15 cellular contexts compared by ENCODE assay signal in the genomic region with DNA sequence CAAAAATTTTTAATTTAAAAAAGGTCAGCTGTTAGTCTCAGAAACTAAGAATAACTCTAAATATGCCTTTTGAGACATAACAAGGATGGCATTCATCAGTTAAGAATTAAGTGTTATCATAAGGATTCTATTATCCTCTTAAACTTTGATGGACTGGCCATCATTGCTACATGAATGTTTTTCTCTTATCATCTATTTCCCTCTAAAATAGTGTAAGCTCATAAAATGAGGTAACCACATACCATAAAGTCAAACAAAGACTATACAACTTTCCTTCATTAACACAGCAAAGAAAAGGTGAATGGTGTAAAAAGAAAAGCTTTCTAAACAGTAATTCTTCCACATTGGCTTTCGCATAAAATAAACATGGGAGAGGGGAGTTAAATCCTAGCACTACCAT. TPM values are rescaled to one million over a fixed set of nuclear protein-coding genes. Genes with fewer than 3 reads are reported as not detected.
"Had no signal": no experiment of that assay in that cellular context is flagged by ENCODE, and none has a peak within 500 bp of the region (broad histone marks: within the 10 kb centered on the region; RNA-seq: fewer than 3 reads in every experiment).

No MANE protein-coding gene starts in this region.

- H3K36me3 ChIP-seq: esophagus squamous epithelium, neutrophil, tibial nerve had no signal

- H3K4me3 ChIP-seq: esophagus squamous epithelium, hepatocyte, lung, stomach, tibial nerve had no signal

- DNase-seq: activated CD4-positive, alpha-beta T cell treated with anti-CD3 and anti-CD28 coated beads, Interleukin-2, amount 50 U/mL, for 4 hours; activated CD4-positive, CD25-positive, alpha-beta regulatory T cell treated with anti-CD3 and anti-CD28 coated beads, Interleukin-2, amount 50 U/mL, for 72 hours; activated effector memory CD4-positive, alpha-beta T cell treated with anti-CD3 and anti-CD28 coated beads, Interleukin-2, amount 50 U/mL, for 16 hours; activated T-cell treated with anti-CD3 and anti-CD28 coated beads, Interleukin-2, amount 50 U/mL, for 24 hours; esophagus squamous epithelium; kidney glomerular epithelial cell; naive thymus-derived CD4-positive, alpha-beta T cell; stimulated activated CD4-positive, alpha-beta T cell treated with anti-CD3 and anti-CD28 coated beads, Interleukin-4, amount 100 ng/mL, for 24 hours; stomach; T-helper 9 cell had no signal

- H3K27ac ChIP-seq: hepatocyte, neutrophil had no signal

- H3K27me3 ChIP-seq: esophagus squamous epithelium, hepatocyte, neutrophil, stomach, tibial nerve had no signal

- H2AFZ ChIP-seq: hepatocyte had no signal

- H3K9me3 ChIP-seq: esophagus squamous epithelium, neutrophil, stomach, tibial nerve had no signal

- H3K79me2 ChIP-seq: hepatocyte had no signal

- H3K4me2 ChIP-seq: hepatocyte had no signal

- ATAC-seq: activated naive CD4-positive, alpha-beta T cell treated with anti-CD3 and anti-CD28 coated beads, Interleukin-2, amount 50 U/mL, for 72 hours; naive thymus-derived CD4-positive, alpha-beta T cell had no signal

RNA-seq across cellular contexts. Expression of gene TMTC1, which starts 41.1 kb away (rescaled TPM):
- total RNA-seq: activated naive CD4-positive, alpha-beta T cell treated with anti-CD3 and anti-CD28 coated beads, Interleukin-2, amount 50 U/mL, for 72 hours had no signal
